1 cellular context compared by ENCODE assay signal in the genomic region with DNA sequence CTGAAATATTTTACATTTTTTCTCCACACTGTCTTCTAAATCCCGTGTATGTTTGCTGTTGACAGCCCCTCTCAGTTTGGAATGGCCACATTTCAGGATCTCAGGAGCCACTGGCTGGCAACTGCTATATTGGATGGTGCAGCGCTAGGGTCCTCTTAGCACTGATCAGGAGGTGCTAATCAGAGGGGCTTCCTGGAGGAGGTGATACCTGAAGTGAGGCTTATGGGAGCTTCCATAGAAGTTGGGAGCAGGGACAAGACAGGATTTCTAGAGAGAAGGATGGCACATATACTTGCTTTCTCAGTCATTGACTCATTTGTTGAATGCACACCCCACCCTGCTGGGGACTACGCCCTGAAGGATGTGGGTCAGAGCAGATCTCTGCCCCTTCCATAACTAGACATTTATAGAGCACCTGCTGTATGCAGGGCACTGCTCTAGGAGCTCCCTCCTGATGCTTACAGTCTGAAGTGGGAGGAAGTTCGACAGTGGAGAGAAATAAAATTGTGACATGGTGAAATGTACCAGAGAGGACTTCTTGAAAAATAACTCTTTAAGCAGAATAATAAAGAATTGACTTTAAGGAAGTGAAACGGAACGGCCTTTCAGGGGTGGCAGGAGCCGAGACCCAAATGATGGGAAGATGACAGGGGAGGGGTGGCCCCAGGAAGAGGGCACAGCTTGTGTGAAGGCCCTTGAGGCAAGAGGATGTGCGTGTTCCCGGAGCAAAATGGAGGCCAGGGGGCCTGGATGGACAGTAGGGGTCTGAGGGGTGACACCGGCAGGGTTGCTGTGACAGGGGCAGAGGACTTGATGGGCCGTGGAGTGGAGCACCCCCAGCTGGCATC.
TF ChIP-seq lines count a peak whose summit lies in the region.

No MANE protein-coding gene starts in this region.

TF ChIP-seq in HepG2, 621 proteins besides CTCF, POLR2A, EP300 and RAD21:
- TF ChIP-seq ZNF430 (CRISPR knock-in tag; IDR thresholded peaks at IDR 0.05) (no peak), MTF1 (CRISPR knock-in tag; IDR thresholded peaks at IDR 0.05) (no peak), ZNF260 (CRISPR knock-in tag; IDR thresholded peaks at IDR 0.05; ENCODE audit: borderline replicate concordance, low read depth) (no peak), NFRKB (IDR thresholded peaks at IDR 0.05) (no peak), ZNF670 (CRISPR knock-in tag; IDR thresholded peaks at IDR 0.05; ENCODE audit: borderline replicate concordance) (no peak), ZNF709 (CRISPR knock-in tag; IDR thresholded peaks at IDR 0.05) (no peak), TBX3 (IDR thresholded peaks at IDR 0.05; ENCODE audit: borderline replicate concordance) (no peak), FOXC1 (CRISPR knock-in tag; IDR thresholded peaks at IDR 0.05; ENCODE audit: borderline replicate concordance) (no peak), ARHGAP35 (CRISPR knock-in tag; IDR thresholded peaks at IDR 0.05; ENCODE audit: borderline replicate concordance) (no peak), MAFF (IDR thresholded peaks at IDR 0.05; ENCODE audit: low read depth, low read length) (no peak), SP4 (CRISPR knock-in tag; IDR thresholded peaks at IDR 0.05) (no peak), SMARCC2 (IDR thresholded peaks at IDR 0.05) (no peak), SRY (CRISPR knock-in tag; IDR thresholded peaks at IDR 0.05) (no peak), HMGA1 (CRISPR knock-in tag; conservative IDR thresholded peaks at IDR 0.05) (no peak), YY1 (IDR thresholded peaks at IDR 0.05; ENCODE audit: insufficient read depth, insufficient replicate concordance, low read depth, low read length) (no peak)
- TF ChIP-seq, protein P1, sequence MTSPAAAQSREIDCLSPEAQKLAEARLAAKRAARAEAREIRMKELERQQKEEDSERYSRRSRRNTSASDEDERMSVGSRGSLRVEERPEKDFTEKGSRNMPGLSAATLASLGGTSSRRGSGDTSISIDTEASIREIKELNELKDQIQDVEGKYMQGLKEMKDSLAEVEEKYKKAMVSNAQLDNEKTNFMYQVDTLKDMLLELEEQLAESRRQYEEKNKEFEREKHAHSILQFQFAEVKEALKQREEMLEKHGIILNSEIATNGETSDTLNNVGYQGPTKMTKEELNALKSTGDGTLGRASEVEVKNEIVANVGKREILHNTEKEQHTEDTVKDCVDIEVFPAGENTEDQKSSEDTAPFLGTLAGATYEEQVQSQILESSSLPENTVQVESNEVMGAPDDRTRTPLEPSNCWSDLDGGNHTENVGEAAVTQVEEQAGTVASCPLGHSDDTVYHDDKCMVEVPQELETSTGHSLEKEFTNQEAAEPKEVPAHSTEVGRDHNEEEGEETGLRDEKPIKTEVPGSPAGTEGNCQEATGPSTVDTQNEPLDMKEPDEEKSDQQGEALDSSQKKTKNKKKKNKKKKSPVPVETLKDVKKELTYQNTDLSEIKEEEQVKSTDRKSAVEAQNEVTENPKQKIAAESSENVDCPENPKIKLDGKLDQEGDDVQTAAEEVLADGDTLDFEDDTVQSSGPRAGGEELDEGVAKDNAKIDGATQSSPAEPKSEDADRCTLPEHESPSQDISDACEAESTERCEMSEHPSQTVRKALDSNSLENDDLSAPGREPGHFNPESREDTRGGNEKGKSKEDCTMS (CRISPR knock-in tag; conservative IDR thresholded peaks at IDR 0.05) = no peak
- TF ChIP-seq, protein P2, sequence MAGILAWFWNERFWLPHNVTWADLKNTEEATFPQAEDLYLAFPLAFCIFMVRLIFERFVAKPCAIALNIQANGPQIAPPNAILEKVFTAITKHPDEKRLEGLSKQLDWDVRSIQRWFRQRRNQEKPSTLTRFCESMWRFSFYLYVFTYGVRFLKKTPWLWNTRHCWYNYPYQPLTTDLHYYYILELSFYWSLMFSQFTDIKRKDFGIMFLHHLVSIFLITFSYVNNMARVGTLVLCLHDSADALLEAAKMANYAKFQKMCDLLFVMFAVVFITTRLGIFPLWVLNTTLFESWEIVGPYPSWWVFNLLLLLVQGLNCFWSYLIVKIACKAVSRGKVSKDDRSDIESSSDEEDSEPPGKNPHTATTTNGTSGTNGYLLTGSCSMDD (CRISPR knock-in tag; IDR thresholded peaks at IDR 0.05) = no peak
